Comparison of ENCODE assay signal across 9 cellular contexts in genomic region chr2:157413342-157414035, GRCh38. TPM values are rescaled to one million over a fixed set of nuclear protein-coding genes. Genes with fewer than 3 reads are reported as not detected.
A peak's percentile ranks its signal among the peaks of the same experiment; 100 is the strongest.
DNase-seq lines count a peak whose midpoint lies in the region; ATAC-seq, FAIRE-seq and TF ChIP-seq lines count a peak whose summit lies in the region.
"Had no signal": no experiment of that assay in that cellular context is flagged by ENCODE, and none has a peak within 500 bp of the region (broad histone marks: within the 10 kb centered on the region; RNA-seq: fewer than 3 reads in every experiment).

No MANE protein-coding gene starts in this region.

- CTCF ChIA-PET in HepG2 (lab: Yijun Ruan, JAX; ENCODE audit: low intra/inter-chr PET ratio, low total read pairs): no interaction called here

- 74% methylated on average over 4 of the region's 4 CpGs for WGBS in liver
- 28% methylated on average over 4 of the region's 4 CpGs for WGBS in HepG2 (ENCODE audit: low lambda C conversion rate)
- 71% methylated on average over 4 of the region's 4 CpGs for WGBS in urinary bladder
- 72 to 83% methylated on average over 4 of the region's 4 CpGs for WGBS in thyroid gland, 2 donors

- H3K4me1 ChIP-seq in liver (ENCODE audit: control insufficient read depth in 4 of 4, insufficient read depth in 4 of 4, low read length in 3 of 4) (no peaks in the 10 kb centered on the region), HepG2 (ENCODE audit: insufficient read depth, low read length) (no peaks in the 10 kb centered on the region), urinary bladder (ENCODE audit: insufficient read depth) (no peaks in the 10 kb centered on the region), thyroid gland (no peaks in the 10 kb centered on the region)
- H3K4me1 ChIP-seq: BLaER1 had no signal

- POLR2A ChIA-PET in HepG2 (lab: Yijun Ruan, JAX): no interaction called here

- no TSS peak for BruUV-seq in HepG2 (replicated peaks; lab: Mats Ljungman, UMichigan)

- TF ChIP-seq POLR2A in HepG2 (IDR thresholded peaks at IDR 0.05; ENCODE audit: insufficient read depth in 1 of 2, low read depth in 2 of 2, low read length in 2 of 2) (no peak), thyroid gland (IDR thresholded peaks at IDR 0.05) (no peak)

- TF ChIP-seq RAD21 in liver (IDR thresholded peaks at IDR 0.05): no peak
- no peak for TF ChIP-seq RAD21 in HepG2 (CRISPR knock-in tag; IDR thresholded peaks at IDR 0.05)

- no peak for ATAC-seq in HepG2
- peak; percentile 88 for ATAC-seq in HG03196 (IDR thresholded peaks at IDR 0.05; ENCODE audit: unreplicated experiment)

- H3K79me2 ChIP-seq in HepG2 (ENCODE audit: insufficient read depth, low read length): no peaks in the 10 kb centered on the region

- H3K4me3 ChIP-seq in liver (ENCODE audit: low read depth in 1 of 3, low read length in 3 of 3) (no peak overlapping the region), HepG2 (replicated peaks in 1 of 3; ENCODE audit: insufficient read depth in 1 of 3, low read depth in 2 of 3, low read length in 3 of 3) (no peak overlapping the region), urinary bladder (ENCODE audit: low read depth, low read length) (no peak overlapping the region), thyroid gland (replicated peaks in 1 of 3) (no peak overlapping the region)
- H3K4me3 ChIP-seq: BLaER1 had no signal

- FAIRE-seq in HepG2 (lab: Jason Lieb, UNC): no peak

- DNase-seq in HepG2 (ENCODE audit: low spot score): no peak
- peak; percentile 54 for DNase-seq in activated naive CD4-positive, alpha-beta T cell treated with anti-CD3 and anti-CD28 coated beads, Interleukin-2, amount 50 U/mL, for 16 hours
- DNase-seq in thyroid gland: no peak
- no peak for DNase-seq in hypothalamus (lab: John Stamatoyannopoulos, UW)
- DNase-seq in NCI-H345 (lab: John Stamatoyannopoulos, UW): no peak

- H2AFZ ChIP-seq in HepG2 (ENCODE audit: low read length): no peak overlapping the region

- no peak for TF ChIP-seq EP300 in HepG2 (IDR thresholded peaks at IDR 0.05; ENCODE audit: low read depth in 2 of 2, low read length in 2 of 2)
- TF ChIP-seq EP300 in HepG2 (CRISPR knock-in tag; IDR thresholded peaks at IDR 0.05; ENCODE audit: borderline replicate concordance): no peak

- no peak overlapping the region for H3K9ac ChIP-seq in liver (ENCODE audit: low read depth in 1 of 2, low read length in 2 of 2)
- no peak overlapping the region for H3K9ac ChIP-seq in HepG2 (ENCODE audit: insufficient read depth, low read depth, low read length)
- H3K9ac ChIP-seq: BLaER1 had no signal

- no peaks in the 10 kb centered on the region for H3K27me3 ChIP-seq in liver (ENCODE audit: control insufficient read depth in 4 of 4, insufficient read depth in 4 of 4, low read length in 3 of 4)
- no peaks in the 10 kb centered on the region for H3K27me3 ChIP-seq in HepG2 (ENCODE audit: control insufficient read depth in 1 of 2, insufficient read depth in 2 of 2, low read length in 2 of 2)
- H3K27me3 ChIP-seq in thyroid gland: no peaks in the 10 kb centered on the region
- H3K27me3 ChIP-seq: BLaER1 had no signal

- peak overlapping the region; percentile 13 to 37 for H3K27ac ChIP-seq in liver (ENCODE audit: low read depth in 1 of 2, low read length in 2 of 2)
- H3K27ac ChIP-seq in HepG2 (ENCODE audit: extremely low read length, insufficient read depth, low read length): no peak overlapping the region
- peak overlapping the region; percentile 10 for H3K27ac ChIP-seq in urinary bladder (ENCODE audit: low read depth)
- no peak overlapping the region for H3K27ac ChIP-seq in thyroid gland
- H3K27ac ChIP-seq: BLaER1 had no signal

- TF ChIP-seq CTCF in liver (IDR thresholded peaks at IDR 0.05; ENCODE audit: low read depth, low read length, missing input control) (no peak), HepG2 (CRISPR knock-in tag; IDR thresholded peaks at IDR 0.05) (no peak), thyroid gland (IDR thresholded peaks at IDR 0.05) (no peak)

- no peaks in the 10 kb centered on the region for H4K20me1 ChIP-seq in HepG2 (ENCODE audit: insufficient read depth, low read length)
- H4K20me1 ChIP-seq: BLaER1 had no signal

- in situ Hi-C loops in HepG2 (cut with HindIII; ENCODE audit: extremely low pct_ligation_motif_present, low pct_unique_long_range_greater_than_20kb): no loop called here

- H3K4me2 ChIP-seq in HepG2 (ENCODE audit: low read depth, low read length): no peak overlapping the region
- H3K4me2 ChIP-seq: BLaER1 had no signal

- intact Hi-C loops in HepG2 (cut with micrococcal nuclease; ENCODE audit: unreplicated experiment): no loop called here
- intact Hi-C loops in thyroid gland (cut with DNase I): no loop called here

- no peaks in the 10 kb centered on the region for H3K36me3 ChIP-seq in liver (ENCODE audit: control insufficient read depth in 4 of 4, insufficient read depth in 3 of 4, low read depth in 1 of 4, low read length in 3 of 4)
- no peaks in the 10 kb centered on the region for H3K36me3 ChIP-seq in HepG2 (replicated peaks in 1 of 2; ENCODE audit: control insufficient read depth in 1 of 2, insufficient read depth in 2 of 2, low read length in 2 of 2)
- H3K36me3 ChIP-seq in urinary bladder (ENCODE audit: insufficient read depth): no peaks in the 10 kb centered on the region
- no peaks in the 10 kb centered on the region for H3K36me3 ChIP-seq in thyroid gland
- H3K36me3 ChIP-seq: BLaER1 had no signal

- H3K9me3 ChIP-seq in liver (ENCODE audit: control insufficient read depth in 4 of 4, low read length in 3 of 4) (no peaks in the 10 kb centered on the region), HepG2 (ENCODE audit: low read length) (no peaks in the 10 kb centered on the region), thyroid gland (no peaks in the 10 kb centered on the region)
- H3K9me3 ChIP-seq: BLaER1 had no signal

TF ChIP-seq in liver, 16 proteins besides CTCF, POLR2A, EP300 and RAD21 (continues in another document):
- TF ChIP-seq ZBTB33 (IDR thresholded peaks at IDR 0.05): no peak

TF ChIP-seq in HepG2, 621 proteins besides CTCF, POLR2A, EP300 and RAD21:
- TF ChIP-seq KMT2B (CRISPR knock-in tag; IDR thresholded peaks at IDR 0.05) (no peak), TBX3 (IDR thresholded peaks at IDR 0.05; ENCODE audit: borderline replicate concordance) (no peak), ZNF773 (CRISPR knock-in tag; IDR thresholded peaks at IDR 0.05; ENCODE audit: borderline replicate concordance) (no peak)

RNA-seq across cellular contexts. Expression of gene CYTIP, which starts 30.4 kb away (rescaled TPM):
- total RNA-seq in liver (1 to 10 TPM; 2.4 to 5.5 TPM), HepG2 (2016; rRNA removed; fragmentation: Illumina TruSeq; extraction: Trizol) (not detected in 2 replicates), urinary bladder (3.4 TPM), thyroid gland (10 to 100 TPM in 1 of 4 donors, 1 to 10 TPM in 3; 3.2 to 10.6 (median 7.2) TPM)
- polyA plus RNA-seq in liver (1 to 10 TPM; 1.6 to 1.8 TPM), HepG2 (2011; rRNA removed) (not detected in 2 replicates), urinary bladder (3.5 TPM)
- total RNA-seq in HepG2 (2016; cell fraction: cytosol; rRNA removed; fragmentation: Illumina TruSeq; extraction: Trizol; ENCODE audit: low read depth): not detected in 2 replicates
- not detected in 2 replicates for total RNA-seq in HepG2 (2016; cell fraction: insoluble cytoplasmic fraction; rRNA removed; fragmentation: Illumina TruSeq; extraction: Trizol)
- not detected in 2 replicates for total RNA-seq in HepG2 (2016; cell fraction: membrane; rRNA removed; fragmentation: Illumina TruSeq; extraction: Trizol)
- total RNA-seq in HepG2 (2016; cell fraction: nucleus; rRNA removed; fragmentation: Illumina TruSeq; extraction: Trizol): not detected in 2 replicates
- polyA plus RNA-seq in HepG2 (2011; cell fraction: cytosol; rRNA removed): 0.03 TPM in 1 of 2 replicates, not detected in the other
- not detected in 2 replicates for polyA plus RNA-seq in HepG2 (2011; cell fraction: nucleus; rRNA removed)
- not detected in 2 replicates for polyA plus RNA-seq in HepG2 (2012)
- not detected in 2 replicates for polyA plus RNA-seq in HepG2 (2016; cell fraction: cytosol; fragmentation: Illumina TruSeq; extraction: Trizol; ENCODE audit: low read depth)
- not detected in 2 replicates for polyA plus RNA-seq in HepG2 (2016; cell fraction: insoluble cytoplasmic fraction; fragmentation: Illumina TruSeq; extraction: Trizol; ENCODE audit: low read depth)
- polyA plus RNA-seq in HepG2 (2016; cell fraction: membrane; fragmentation: Illumina TruSeq; extraction: Trizol; ENCODE audit: low read depth): not detected in 2 replicates
- not detected in 2 replicates for polyA plus RNA-seq in HepG2 (2016; cell fraction: nucleus; fragmentation: Illumina TruSeq; extraction: Trizol; ENCODE audit: insufficient read depth, low read depth)
- 0.75 TPM in 1 of 2 replicates, not detected in the other for polyA minus RNA-seq in HepG2 (2011; rRNA and poly(A)+ RNA removed; ENCODE audit: low replicate concordance)
- polyA minus RNA-seq in HepG2 (2011; cell fraction: cytosol; rRNA and poly(A)+ RNA removed): not detected in 2 replicates
- not detected in 2 replicates for polyA minus RNA-seq in HepG2 (2011; cell fraction: nucleus; rRNA and poly(A)+ RNA removed)

Comparison
In these comparisons a context has a peak if more than half of its experiments do, and no peak if none do; other contexts are left out.
1. H3K27ac ChIP-seq: peak in liver (2 of 2) and urinary bladder (single experiment); none in HepG2 (single experiment) and thyroid gland (0 of 3).